Comparison of ENCODE assay signal across 13 cellular contexts in genomic region chr19:18897108-18898029, GRCh38. TPM values are rescaled to one million over a fixed set of nuclear protein-coding genes. Genes with fewer than 3 reads are reported as not detected.
DNase-seq lines count a peak whose midpoint lies in the region; ATAC-seq and TF ChIP-seq lines count a peak whose summit lies in the region.
"Had no signal": no experiment of that assay in that cellular context is flagged by ENCODE, and none has a peak within 500 bp of the region (broad histone marks: within the 10 kb centered on the region; RNA-seq: fewer than 3 reads in every experiment).

No MANE protein-coding gene starts in this region.

- no peaks in the 10 kb centered on the region for H3K9me3 Mint-ChIP-seq in activated T-cell treated with anti-CD3 and anti-CD28 coated beads, Interleukin-2, amount 50 U/mL, for 72 hours
- no peaks in the 10 kb centered on the region for H3K9me3 Mint-ChIP-seq in mesothelial cell of epicardium
- H3K9me3 Mint-ChIP-seq in stimulated activated effector memory CD8-positive, alpha-beta T cell treated with anti-CD3 and anti-CD28 coated beads, Interleukin-12 subunit alpha, Interleukin-12 subunit beta, amount 100 ng/mL, for 72 hours, result no peaks in the 10 kb centered on the region
- H3K9me3 Mint-ChIP-seq: activated CD8-positive, alpha-beta T cell treated with anti-CD3 and anti-CD28 coated beads for 36 hours had no signal

- peak overlapping the region; percentile 13 to 82 for H3K4me3 Mint-ChIP-seq in activated T-cell treated with anti-CD3 and anti-CD28 coated beads, Interleukin-2, amount 50 U/mL, for 72 hours
- peak overlapping the region; percentile 79 for H3K4me3 Mint-ChIP-seq in mesothelial cell of epicardium
- peak overlapping the region; percentile 3 for H3K4me3 Mint-ChIP-seq in stimulated activated effector memory CD8-positive, alpha-beta T cell treated with anti-CD3 and anti-CD28 coated beads, Interleukin-12 subunit alpha, Interleukin-12 subunit beta, amount 100 ng/mL, for 72 hours

- peaks cover 33% of the 10 kb centered on the region for H3K27me3 Mint-ChIP-seq in activated T-cell treated with anti-CD3 and anti-CD28 coated beads, Interleukin-2, amount 50 U/mL, for 72 hours (ENCODE audit: low read depth)
- H3K27me3 Mint-ChIP-seq in mesothelial cell of epicardium (ENCODE audit: low read depth), result peaks cover 8% of the 10 kb centered on the region

- peaks cover 0 to 2% of the 10 kb centered on the region in 2 donors for H3K36me3 Mint-ChIP-seq in activated T-cell treated with anti-CD3 and anti-CD28 coated beads, Interleukin-2, amount 50 U/mL, for 72 hours (ENCODE audit: insufficient read depth in 2 of 2)
- H3K36me3 Mint-ChIP-seq in mesothelial cell of epicardium, result peaks cover 8% of the 10 kb centered on the region
- peaks cover 23% of the 10 kb centered on the region for H3K36me3 Mint-ChIP-seq in stimulated activated effector memory CD8-positive, alpha-beta T cell treated with anti-CD3 and anti-CD28 coated beads, Interleukin-12 subunit alpha, Interleukin-12 subunit beta, amount 100 ng/mL, for 72 hours

- no peak for ATAC-seq in activated T-cell treated with anti-CD3 and anti-CD28 coated beads, Interleukin-2, amount 50 U/mL, for 72 hours (replicated peaks in 1 of 2)
- peak; percentile 29 for ATAC-seq in stimulated activated effector memory CD8-positive, alpha-beta T cell treated with anti-CD3 and anti-CD28 coated beads, Interleukin-12 subunit alpha, Interleukin-12 subunit beta, amount 100 ng/mL, for 72 hours
- ATAC-seq: activated CD8-positive, alpha-beta T cell treated with anti-CD3 and anti-CD28 coated beads for 36 hours had no signal

- TF ChIP-seq CTCF in mesothelial cell of epicardium (IDR thresholded peaks at IDR 0.05; ENCODE audit: unreplicated experiment), result no peak

- peaks cover 11% of the 10 kb centered on the region for H3K4me1 Mint-ChIP-seq in activated T-cell treated with anti-CD3 and anti-CD28 coated beads, Interleukin-2, amount 50 U/mL, for 72 hours (ENCODE audit: low read depth)
- H3K4me1 Mint-ChIP-seq in mesothelial cell of epicardium, result peaks cover 5% of the 10 kb centered on the region
- H3K4me1 Mint-ChIP-seq in stimulated activated effector memory CD8-positive, alpha-beta T cell treated with anti-CD3 and anti-CD28 coated beads, Interleukin-12 subunit alpha, Interleukin-12 subunit beta, amount 100 ng/mL, for 72 hours, result peaks cover 16% of the 10 kb centered on the region

- H3K27ac Mint-ChIP-seq in activated T-cell treated with anti-CD3 and anti-CD28 coated beads, Interleukin-2, amount 50 U/mL, for 72 hours, result peak overlapping the region; percentile 20
- H3K27ac Mint-ChIP-seq in mesothelial cell of epicardium, result no peak overlapping the region
- no peak overlapping the region for H3K27ac Mint-ChIP-seq in stimulated activated effector memory CD8-positive, alpha-beta T cell treated with anti-CD3 and anti-CD28 coated beads, Interleukin-12 subunit alpha, Interleukin-12 subunit beta, amount 100 ng/mL, for 72 hours
- H3K27ac Mint-ChIP-seq: activated CD8-positive, alpha-beta T cell treated with anti-CD3 and anti-CD28 coated beads for 36 hours had no signal

- peak overlapping the region; percentile 93 for H3K27ac ChIP-seq in angular gyrus (ENCODE audit: low read depth, low read length)
- H3K27ac ChIP-seq: prostate gland had no signal

- in situ Hi-C loops in ACHN (cut with HindIII; ENCODE audit: low pct_ligation_motif_present, low pct_unique_long_range_greater_than_20kb, low sequenced_read_pairs), result no loop called here

- DNase-seq in activated T-cell treated with anti-CD3 and anti-CD28 coated beads, Interleukin-2, amount 50 U/mL, for 72 hours, result no peak
- DNase-seq in activated T-cell treated with anti-CD3 and anti-CD28 coated beads for 4 hours, result no peak
- no peak for DNase-seq in mesothelial cell of epicardium (ENCODE audit: low spot score in 2 of 2, unreplicated experiment in 2 of 2)
- no peak for DNase-seq in stimulated activated effector memory CD8-positive, alpha-beta T cell treated with anti-CD3 and anti-CD28 coated beads, Interleukin-12 subunit alpha, Interleukin-12 subunit beta, amount 100 ng/mL, for 72 hours (ENCODE audit: low spot score in 2 of 2)
- no peak for DNase-seq in ACHN
- DNase-seq in NK-92 (lab: John Stamatoyannopoulos, UW; ENCODE audit: unreplicated experiment), result no peak
- DNase-seq in DMS153 (lab: John Stamatoyannopoulos, UW), result no peak
- DNase-seq: activated CD8-positive, alpha-beta T cell treated with anti-CD3 and anti-CD28 coated beads for 36 hours; left colon; NCI-H2171 had no signal

RNA-seq across cellular contexts. Expression of gene CERS1, which starts 1.4 kb away (rescaled TPM):
- not detected for total RNA-seq in activated T-cell treated with anti-CD3 and anti-CD28 coated beads, Interleukin-2, amount 50 U/mL, for 72 hours
- total RNA-seq in mesothelial cell of epicardium, result 8.5 to 9.4 TPM (median 8.8 TPM) in 3 replicates
- total RNA-seq: HT-29 had no signal

RNA-seq across cellular contexts. Expression of gene COPE, which starts 21.8 kb away (rescaled TPM):
- 100 to 1,000 TPM; 191 to 222 TPM for total RNA-seq in activated T-cell treated with anti-CD3 and anti-CD28 coated beads, Interleukin-2, amount 50 U/mL, for 72 hours
- 161 to 174 TPM (median 163 TPM) in 3 replicates for total RNA-seq in mesothelial cell of epicardium

RNA-seq across cellular contexts. Expression of gene DDX49, which starts 22.1 kb away (rescaled TPM):
- total RNA-seq in activated T-cell treated with anti-CD3 and anti-CD28 coated beads, Interleukin-2, amount 50 U/mL, for 72 hours, result 10 to 100 TPM; 46.4 to 68.5 TPM
- 41.3 to 46.1 TPM (median 45.6 TPM) in 3 replicates for total RNA-seq in mesothelial cell of epicardium

RNA-seq across cellular contexts. Expression of gene HOMER3, which starts 43.6 kb away (rescaled TPM):
- total RNA-seq in activated T-cell treated with anti-CD3 and anti-CD28 coated beads, Interleukin-2, amount 50 U/mL, for 72 hours, result 1 to 10 TPM in 1 of 2 donors, under 1 TPM in 1; 0.86 to 1.8 TPM
- 53.7 to 60.4 TPM (median 56.3 TPM) in 3 replicates for total RNA-seq in mesothelial cell of epicardium

Comparison
In these comparisons a context has a peak if more than half of its experiments do, and no peak if none do; other contexts are left out.
1. H3K4me3 Mint-ChIP-seq: peak in every context shown above with its lines; median percentile 79 in mesothelial cell of epicardium; 48 in activated T-cell treated with anti-CD3 and anti-CD28 coated beads, Interleukin-2, amount 50 U/mL, for 72 hours; 3 in stimulated activated effector memory CD8-positive, alpha-beta T cell treated with anti-CD3 and anti-CD28 coated beads, Interleukin-12 subunit alpha, Interleukin-12 subunit beta, amount 100 ng/mL, for 72 hours.